ENCODE assay signal across 8 cellular contexts in genomic region chrX:71098302-71098701, GRCh38. TPM values are rescaled to one million over a fixed set of nuclear protein-coding genes. Genes with fewer than 3 reads are reported as not detected.
A peak's percentile ranks its signal among the peaks of the same experiment; 100 is the strongest.
DNase-seq lines count a peak whose midpoint lies in the region; ATAC-seq and TF ChIP-seq lines count a peak whose summit lies in the region.

No MANE protein-coding gene starts in this region.

- peak; percentile 62 for DNase-seq in GM10248 (ENCODE audit: extremely low spot score)
- peak; percentile 64 for DNase-seq in UCSD-AML1 (lab: John Stamatoyannopoulos, UW; ENCODE audit: unreplicated experiment)
- peak; percentile 42 to 68 (median 56) for DNase-seq in body of pancreas
- DNase-seq in kidney tubule cell (ENCODE audit: low spot score), result peak; percentile 31
- peak in 2 of 3 donors; percentile 39 to 74 for DNase-seq in stimulated activated CD4-positive, alpha-beta T cell treated with anti-CD3 and anti-CD28 coated beads, TNF-alpha, amount 100 ng/mL, for 48 hours (ENCODE audit: low read depth in 3 of 3)
- DNase-seq in posterior vena cava (ENCODE audit: low spot score), result no peak

- H3K4me3 ChIP-seq in HUES64 (ENCODE audit: low read length), result peak overlapping the region; percentile 46
- no peak overlapping the region for H3K4me3 ChIP-seq in body of pancreas

- no peak for TF ChIP-seq POLR2A in body of pancreas (IDR thresholded peaks at IDR 0.05)

- H3K36me3 ChIP-seq in HUES64 (ENCODE audit: insufficient read depth, low read length) (no peaks in the 10 kb centered on the region), body of pancreas (replicated peaks in 1 of 2; ENCODE audit: insufficient read depth in 1 of 2, low read depth in 2 of 2) (no peaks in the 10 kb centered on the region)

- peak; percentile 43 for TF ChIP-seq CTCF in GM10248 (IDR thresholded peaks at IDR 0.05; ENCODE audit: control extremely low read depth, extremely low read depth, low read depth, missing control alignments)
- TF ChIP-seq CTCF in body of pancreas (IDR thresholded peaks at IDR 0.05), result peak in 6 of 7 experiments; percentile 19 to 44 (median 34)

- CTCF ChIA-PET in GM10248 (lab: Yijun Ruan, JAX), result interaction anchor here (1.1 to 1.5 kb wide), 3 partner anchors 32 to 84 kb away, joined by 3 to 5 read pairs (median 4); no protein-coding TSS in a partner anchor

- H3K4me1 ChIP-seq in HUES64 (ENCODE audit: insufficient read depth, low read length), result peaks cover 14% of the 10 kb centered on the region
- H3K4me1 ChIP-seq in body of pancreas, result peaks cover 25% of the 10 kb centered on the region

- POLR2A ChIA-PET in GM10248 (lab: Yijun Ruan, JAX), result no interaction called here

- ATAC-seq in body of pancreas (no peak), HG02759 (IDR thresholded peaks at IDR 0.05; ENCODE audit: unreplicated experiment) (no peak)

- no peaks in the 10 kb centered on the region for H3K9me3 ChIP-seq in HUES64 (ENCODE audit: insufficient read depth, low read depth, low read length)
- no peaks in the 10 kb centered on the region for H3K9me3 ChIP-seq in body of pancreas

- H3K27me3 ChIP-seq in HUES64 (ENCODE audit: insufficient read depth, low read length) (peaks cover 45% of the 10 kb centered on the region), body of pancreas (no peaks in the 10 kb centered on the region)

- 14% methylated on average over 1 of the region's 2 CpGs for WGBS in HUES64
- 20 to 21% methylated on average over 1 to 2 of the region's 2 CpGs for WGBS in body of pancreas, 2 donors

- H3K27ac ChIP-seq in HUES64 (ENCODE audit: low read depth, low read length) (no peak overlapping the region), body of pancreas (no peak overlapping the region)

- H3K9ac ChIP-seq in HUES64 (ENCODE audit: low read depth, low read length), result no peak overlapping the region

- intact Hi-C loops in body of pancreas (cut with DNase I) (no loop called here), posterior vena cava (cut with DNase I) (no loop called here)

RNA-seq across cellular contexts. Expression of gene FOXO4, which starts 2.7 kb away (rescaled TPM):
- 15.8 TPM for polyA plus RNA-seq in HUES64 (2013, experiment 1 of 2)
- 11.0 TPM for polyA plus RNA-seq in HUES64 (2013, experiment 2 of 2)
- total RNA-seq in body of pancreas (10 to 100 TPM; 10.9 to 16.5 TPM), posterior vena cava (10 to 100 TPM; 21.5 to 26.7 TPM)

RNA-seq across cellular contexts. Expression of gene CXorf65, which starts 8.2 kb away (rescaled TPM):
- not detected for polyA plus RNA-seq in HUES64 (2013, experiment 1 of 2)
- polyA plus RNA-seq in HUES64 (2013, experiment 2 of 2), result not detected
- not detected for total RNA-seq in body of pancreas
- total RNA-seq in posterior vena cava, result not detected

RNA-seq across cellular contexts. Expression of gene IL2RG, which starts 13.1 kb away (rescaled TPM):
- not detected for polyA plus RNA-seq in HUES64 (2013, experiment 1 of 2)
- polyA plus RNA-seq in HUES64 (2013, experiment 2 of 2), result 0.25 TPM
- total RNA-seq in body of pancreas, result 1 to 10 TPM in 1 of 2 donors, under 1 TPM in 1; 0.52 to 8.2 TPM
- 1 to 10 TPM; 2.6 to 4.8 TPM for total RNA-seq in posterior vena cava

RNA-seq across cellular contexts. Expression of gene MED12, which starts 20.1 kb away (rescaled TPM):
- polyA plus RNA-seq in HUES64 (2013, experiment 1 of 2), result 18.3 TPM
- 21.2 TPM for polyA plus RNA-seq in HUES64 (2013, experiment 2 of 2)
- 10 to 100 TPM; 26.4 to 83.0 TPM for total RNA-seq in body of pancreas
- 10 to 100 TPM; 29.2 to 33.0 TPM for total RNA-seq in posterior vena cava

RNA-seq across cellular contexts. Expression of gene SNX12, which starts 30.2 kb away (rescaled TPM):
- polyA plus RNA-seq in HUES64 (2013, experiment 1 of 2), result 47.8 TPM
- 48.8 TPM for polyA plus RNA-seq in HUES64 (2013, experiment 2 of 2)
- total RNA-seq in body of pancreas (10 to 100 TPM; 16.2 to 20.0 TPM), posterior vena cava (10 to 100 TPM; 54.6 to 59.3 TPM)
